28 cellular contexts compared by ENCODE assay signal in genomic region chr2:160105366-160105765, GRCh38.
"Had no signal": no experiment of that assay in that cellular context is flagged by ENCODE, and none has a peak within 500 bp of the region (broad histone marks: within the 10 kb centered on the region; RNA-seq: fewer than 3 reads in every experiment).

No MANE protein-coding gene starts in this region.

- H3K36me3 Mint-ChIP-seq: activated naive CD8-positive, alpha-beta T cell had no signal

- H3K4me1 Mint-ChIP-seq: activated B cell treated with CpG ODN at 0.5 μM for 24 hours; activated T-helper 17 cell treated with anti-CD3 and anti-CD28 coated beads, Interleukin-2, amount 50 U/mL, for 72 hours; central memory CD8-positive, alpha-beta T cell had no signal

- DNase-seq: activated B cell treated with CpG ODN at 0.5 μM for 24 hours; activated CD4-positive, alpha-beta T cell treated with anti-CD3 and anti-CD28 coated beads for 48 hours; activated CD4-positive, alpha-beta T cell treated with anti-CD3 and anti-CD28 coated beads, Interleukin-2, amount 50 U/mL, for 1 hour; activated CD4-positive, alpha-beta T cell treated with anti-CD3 and anti-CD28 coated beads, Interleukin-2, amount 50 U/mL, for 48 hours; activated CD8-positive, alpha-beta memory T cell treated with anti-CD3 and anti-CD28 coated beads for 24 hours; activated CD8-positive, alpha-beta T cell treated with anti-CD3 and anti-CD28 coated beads for 36 hours; activated effector memory CD4-positive, alpha-beta T cell treated with Interleukin-2 at 50 U/mL for 16 hours; activated gamma-delta T cell treated with Interleukin-2 at 50 U/mL for 16 hours; activated naive CD4-positive, alpha-beta T cell treated with anti-CD3 and anti-CD28 coated beads, Interleukin-2, amount 50 U/mL, for 16 hours; activated naive CD4-positive, alpha-beta T cell treated with Interleukin-2 at 50 U/mL for 16 hours; activated T-cell treated with anti-CD3 and anti-CD28 coated beads, Interleukin-2, amount 50 U/mL, for 4 hours; amniotic stem cell; anterior cingulate cortex; brain microvascular endothelial cell; cortex of kidney; dermis blood vessel endothelial cell; effector CD4-positive, alpha-beta T cell; effector memory CD8-positive, alpha-beta T cell; erythroblast; foreskin keratinocyte; gastrocnemius medialis; heart right ventricle; T1000; WERI-Rb-1 had no signal

- H3K4me3 Mint-ChIP-seq: activated B cell treated with CpG ODN at 0.5 μM for 24 hours; activated CD8-positive, alpha-beta T cell treated with anti-CD3 and anti-CD28 coated beads for 36 hours; activated naive CD8-positive, alpha-beta T cell; activated T-cell treated with anti-CD3 and anti-CD28 coated beads, Interleukin-2, amount 50 U/mL, for 4 hours; activated T-helper 17 cell treated with anti-CD3 and anti-CD28 coated beads, Interleukin-2, amount 50 U/mL, for 72 hours; central memory CD8-positive, alpha-beta T cell; effector memory CD8-positive, alpha-beta T cell had no signal

- ATAC-seq: activated CD4-positive, CD25-positive, alpha-beta regulatory T cell treated with anti-CD3 and anti-CD28 coated beads, Interleukin-2, amount 50 U/mL, for 24 hours; activated CD8-positive, alpha-beta T cell treated with anti-CD3 and anti-CD28 coated beads for 36 hours; activated T-cell treated with anti-CD3 and anti-CD28 coated beads, Interleukin-2, amount 50 U/mL, for 4 hours; activated T-helper 17 cell treated with anti-CD3 and anti-CD28 coated beads, Interleukin-2, amount 50 U/mL, for 72 hours; effector memory CD8-positive, alpha-beta T cell; foreskin keratinocyte; gastrocnemius medialis; heart right ventricle had no signal

- H3K27ac Mint-ChIP-seq: activated B cell treated with CpG ODN at 0.5 μM for 24 hours; activated CD8-positive, alpha-beta T cell treated with anti-CD3 and anti-CD28 coated beads for 36 hours; activated naive CD8-positive, alpha-beta T cell; activated T-helper 17 cell treated with anti-CD3 and anti-CD28 coated beads, Interleukin-2, amount 50 U/mL, for 72 hours; effector memory CD8-positive, alpha-beta T cell had no signal

- H3K9me3 Mint-ChIP-seq: activated B cell treated with CpG ODN at 0.5 μM for 24 hours; activated CD8-positive, alpha-beta T cell treated with anti-CD3 and anti-CD28 coated beads for 36 hours; activated T-cell treated with anti-CD3 and anti-CD28 coated beads, Interleukin-2, amount 50 U/mL, for 4 hours; activated T-helper 17 cell treated with anti-CD3 and anti-CD28 coated beads, Interleukin-2, amount 50 U/mL, for 72 hours; central memory CD8-positive, alpha-beta T cell; effector memory CD8-positive, alpha-beta T cell had no signal
